In the genomic region with DNA sequence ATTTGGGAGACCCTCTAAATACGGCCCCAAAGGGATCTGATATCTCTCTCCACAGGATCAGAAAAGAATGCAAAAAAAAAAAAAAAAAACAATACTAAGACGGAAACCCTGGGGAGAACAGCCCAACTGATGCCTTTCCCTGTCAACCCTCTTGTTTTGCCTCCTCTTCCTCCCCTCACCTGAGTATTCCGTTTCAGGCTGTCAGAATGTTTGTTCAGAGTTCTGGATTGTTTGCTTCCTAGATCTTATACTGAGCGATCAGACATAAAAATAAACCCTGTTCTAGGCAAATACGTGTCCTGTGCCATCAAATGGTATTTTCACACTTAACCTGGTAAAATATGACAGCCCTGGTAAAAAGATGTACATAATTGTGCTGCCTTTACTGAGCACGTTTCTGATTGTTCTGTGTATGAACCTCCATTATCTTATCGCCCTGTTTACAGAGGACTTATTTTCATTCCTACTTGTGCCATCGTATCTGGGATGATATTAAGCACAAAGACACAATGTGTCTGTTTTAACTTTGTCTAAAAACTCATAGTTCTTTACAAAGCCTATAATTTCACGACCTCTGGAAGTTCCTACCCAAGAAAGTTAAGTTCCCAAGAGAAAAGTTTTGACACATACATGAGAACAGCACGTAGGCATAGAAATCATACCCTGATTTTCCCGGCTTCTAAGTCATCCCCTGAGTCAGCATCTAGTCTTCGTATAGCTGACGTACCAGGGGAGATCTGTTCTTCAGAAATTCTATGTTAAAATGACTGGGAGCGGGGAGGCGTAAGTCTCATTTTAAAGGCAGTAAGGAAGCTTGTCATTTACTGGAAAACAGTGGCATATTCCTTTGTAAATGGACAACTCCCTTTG, we compare ENCODE assay signal across 9 cellular contexts. TPM values are rescaled to one million over a fixed set of nuclear protein-coding genes. Genes with fewer than 3 reads are reported as not detected.
A peak's percentile ranks its signal among the peaks of the same experiment; 100 is the strongest.
DNase-seq lines count a peak whose midpoint lies in the region; ATAC-seq and TF ChIP-seq lines count a peak whose summit lies in the region.
"Had no signal": no experiment of that assay in that cellular context is flagged by ENCODE, and none has a peak within 500 bp of the region (broad histone marks: within the 10 kb centered on the region; RNA-seq: fewer than 3 reads in every experiment).

No MANE protein-coding gene starts in this region.

- peaks cover 47 to 60% of the 10 kb centered on the region in 2 experiments for H3K4me1 ChIP-seq in HCT116 (ENCODE audit: control insufficient read depth in 1 of 2, insufficient read depth in 2 of 2, low read length in 2 of 2)
- H3K4me1 ChIP-seq in smooth muscle cell (ENCODE audit: low read depth) = peaks cover 22% of the 10 kb centered on the region

- no peak for TF ChIP-seq POLR2A in HCT116 (IDR thresholded peaks at IDR 0.05; ENCODE audit: borderline replicate concordance, extremely low read depth, insufficient read depth, insufficient read length)

- H3K4me2 ChIP-seq in HCT116 (ENCODE audit: low read length) = peak overlapping the region; percentile 71
- peak overlapping the region; percentile 85 for H3K4me2 ChIP-seq in smooth muscle cell

- RAD21 ChIA-PET in HCT116 (lab: Charles Lee; ENCODE audit: low non-redundant PET in 1 of 2, low total read pairs in 2 of 2, uncharacterized antibody in 2 of 2, unreplicated experiment in 2 of 2) = no interaction called here

- no peaks in the 10 kb centered on the region for H3K36me3 ChIP-seq in HCT116 (ENCODE audit: control insufficient read depth in 1 of 2, insufficient read depth in 2 of 2, low read length in 2 of 2)
- no peaks in the 10 kb centered on the region for H3K36me3 ChIP-seq in smooth muscle cell (ENCODE audit: low read depth)
- H3K36me3 ChIP-seq: neutrophil had no signal

- no peaks in the 10 kb centered on the region for H3K9me3 ChIP-seq in HCT116 (ENCODE audit: control insufficient read depth in 1 of 2, insufficient read depth in 1 of 2, low read depth in 1 of 2, low read length in 2 of 2)
- H3K9me3 ChIP-seq in smooth muscle cell (replicated peaks; ENCODE audit: low read depth) = no peaks in the 10 kb centered on the region
- H3K9me3 ChIP-seq: neutrophil had no signal

- POLR2A ChIA-PET in HCT116 (lab: Charles Lee) = interaction anchor here (0.7 kb wide), 1 partner anchor 61 kb away, joined by 3 read pairs; no protein-coding TSS in a partner anchor

- H2AFZ ChIP-seq in HCT116 (ENCODE audit: low read depth, low read length, poor library complexity, severe bottlenecking) = no peak overlapping the region
- no peak overlapping the region for H2AFZ ChIP-seq in smooth muscle cell (ENCODE audit: low read depth)

- H3K79me2 ChIP-seq in HCT116 (ENCODE audit: insufficient read depth, low read length) (no peaks in the 10 kb centered on the region), smooth muscle cell (ENCODE audit: low read depth) (peaks cover 27% of the 10 kb centered on the region)

- TF ChIP-seq CTCF in HCT116 (IDR thresholded peaks at IDR 0.05 in 2 of 3, conservative IDR thresholded peaks at IDR 0.05 in 1 of 3; ENCODE audit: borderline replicate concordance in 1 of 3, insufficient read depth in 1 of 3, low read depth in 2 of 3, low read length in 2 of 3) = no peak
- TF ChIP-seq CTCF in VCaP (conservative IDR thresholded peaks at IDR 0.05) = no peak
- no peak for TF ChIP-seq CTCF in foreskin fibroblast (IDR thresholded peaks at IDR 0.05; ENCODE audit: low read depth, low read length)
- TF ChIP-seq CTCF in smooth muscle cell (IDR thresholded peaks at IDR 0.05; ENCODE audit: borderline replicate concordance, insufficient read depth, poor library complexity, severe bottlenecking) = no peak

- H3K27me3 ChIP-seq in HCT116 (ENCODE audit: insufficient read depth, low read length) (no peaks in the 10 kb centered on the region), smooth muscle cell (ENCODE audit: low read depth) (no peaks in the 10 kb centered on the region)
- H3K27me3 ChIP-seq: neutrophil had no signal

- peak overlapping the region; percentile 27 to 45 for H3K4me3 ChIP-seq in HCT116 (replicated peaks in 1 of 2; ENCODE audit: low read depth in 1 of 2, low read length in 2 of 2)
- peak overlapping the region; percentile 35 to 43 for H3K4me3 ChIP-seq in foreskin fibroblast (ENCODE audit: low read depth in 1 of 2, low read length in 2 of 2)
- H3K4me3 ChIP-seq in smooth muscle cell = peak overlapping the region; percentile 39

- no peak for DNase-seq in HCT116 (ENCODE audit: low read depth, low spot score)
- DNase-seq in foreskin fibroblast = peak; percentile 45 to 53
- no peak for DNase-seq in smooth muscle cell (lab: John Stamatoyannopoulos, UW; ENCODE audit: unreplicated experiment)
- no peak for DNase-seq in NCI-H69 (lab: John Stamatoyannopoulos, UW)

- TF ChIP-seq RAD21 in HCT116 (IDR thresholded peaks at IDR 0.05; ENCODE audit: low read depth) = no peak

- WGBS in smooth muscle cell (ENCODE audit: low lambda C conversion rate) = 25% methylated on average over 15 of the region's 15 CpGs

- no peaks in the 10 kb centered on the region for H3K9me2 ChIP-seq in HCT116 (ENCODE audit: insufficient read depth)

- peaks cover 20% of the 10 kb centered on the region for H3F3A ChIP-seq in smooth muscle cell (ENCODE audit: low read depth)

- BruUV-seq in HCT116 (replicated peaks; lab: Mats Ljungman, UMichigan) = no TSS peak

- intact Hi-C loops in HCT116 (cut with micrococcal nuclease) = loop anchor here (5.0 kb wide), 2 partner anchors 368 to 508 kb away; a partner anchor contains a TSS

- ATAC-seq in HCT116 (no peak), GM18858 (IDR thresholded peaks at IDR 0.05; ENCODE audit: unreplicated experiment) (no peak), esophagus mucosa (no peak), HG02759 (IDR thresholded peaks at IDR 0.05; ENCODE audit: unreplicated experiment) (no peak)

- H4K20me1 ChIP-seq in HCT116 (ENCODE audit: insufficient read depth) = no peaks in the 10 kb centered on the region
- no peaks in the 10 kb centered on the region for H4K20me1 ChIP-seq in smooth muscle cell (ENCODE audit: low read depth)

- H3K9ac ChIP-seq in HCT116 (ENCODE audit: low read length) (peak overlapping the region; percentile 57), smooth muscle cell (ENCODE audit: low read depth) (peak overlapping the region; percentile 98)

- H3K27ac ChIP-seq in HCT116 (ENCODE audit: low read depth, low read length) = peak overlapping the region; percentile 89
- H3K27ac ChIP-seq in VCaP = peak overlapping the region; percentile 58
- peak overlapping the region; percentile 100 for H3K27ac ChIP-seq in smooth muscle cell (ENCODE audit: low read depth)
- H3K27ac ChIP-seq: neutrophil had no signal

- CTCF ChIA-PET in HCT116 (lab: Charles Lee) = interaction anchor here (0.9 to 1.2 kb wide), 2 partner anchors 86 to 189 kb away, joined by 3 read pairs; no protein-coding TSS in a partner anchor

TF ChIP-seq in HCT116, 20 proteins besides CTCF, POLR2A, EP300 and RAD21:
- TF ChIP-seq EGR1 (IDR thresholded peaks at IDR 0.05; ENCODE audit: low read depth) (no peak), CBX3 (IDR thresholded peaks at IDR 0.05; ENCODE audit: low read depth) (no peak), SP1 (IDR thresholded peaks at IDR 0.05; ENCODE audit: low read depth) (no peak), ZNF274 (IDR thresholded peaks at IDR 0.05; ENCODE audit: low read depth, low read length) (no peak), ZFX (IDR thresholded peaks at IDR 0.05) (no peak), CEBPB (IDR thresholded peaks at IDR 0.05; ENCODE audit: low read depth) (no peak), SIN3A (IDR thresholded peaks at IDR 0.05; ENCODE audit: low read depth) (no peak), TCF7L2 (IDR thresholded peaks at IDR 0.05; ENCODE audit: borderline replicate concordance, extremely low read depth, insufficient read depth, insufficient read length) (no peak)
- TF ChIP-seq, protein P1, sequence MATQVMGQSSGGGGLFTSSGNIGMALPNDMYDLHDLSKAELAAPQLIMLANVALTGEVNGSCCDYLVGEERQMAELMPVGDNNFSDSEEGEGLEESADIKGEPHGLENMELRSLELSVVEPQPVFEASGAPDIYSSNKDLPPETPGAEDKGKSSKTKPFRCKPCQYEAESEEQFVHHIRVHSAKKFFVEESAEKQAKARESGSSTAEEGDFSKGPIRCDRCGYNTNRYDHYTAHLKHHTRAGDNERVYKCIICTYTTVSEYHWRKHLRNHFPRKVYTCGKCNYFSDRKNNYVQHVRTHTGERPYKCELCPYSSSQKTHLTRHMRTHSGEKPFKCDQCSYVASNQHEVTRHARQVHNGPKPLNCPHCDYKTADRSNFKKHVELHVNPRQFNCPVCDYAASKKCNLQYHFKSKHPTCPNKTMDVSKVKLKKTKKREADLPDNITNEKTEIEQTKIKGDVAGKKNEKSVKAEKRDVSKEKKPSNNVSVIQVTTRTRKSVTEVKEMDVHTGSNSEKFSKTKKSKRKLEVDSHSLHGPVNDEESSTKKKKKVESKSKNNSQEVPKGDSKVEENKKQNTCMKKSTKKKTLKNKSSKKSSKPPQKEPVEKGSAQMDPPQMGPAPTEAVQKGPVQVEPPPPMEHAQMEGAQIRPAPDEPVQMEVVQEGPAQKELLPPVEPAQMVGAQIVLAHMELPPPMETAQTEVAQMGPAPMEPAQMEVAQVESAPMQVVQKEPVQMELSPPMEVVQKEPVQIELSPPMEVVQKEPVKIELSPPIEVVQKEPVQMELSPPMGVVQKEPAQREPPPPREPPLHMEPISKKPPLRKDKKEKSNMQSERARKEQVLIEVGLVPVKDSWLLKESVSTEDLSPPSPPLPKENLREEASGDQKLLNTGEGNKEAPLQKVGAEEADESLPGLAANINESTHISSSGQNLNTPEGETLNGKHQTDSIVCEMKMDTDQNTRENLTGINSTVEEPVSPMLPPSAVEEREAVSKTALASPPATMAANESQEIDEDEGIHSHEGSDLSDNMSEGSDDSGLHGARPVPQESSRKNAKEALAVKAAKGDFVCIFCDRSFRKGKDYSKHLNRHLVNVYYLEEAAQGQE (IDR thresholded peaks at IDR 0.05; ENCODE audit: low read depth) = no peak

RNA-seq across cellular contexts. Expression of a gene that starts 0.9 kb away (rescaled TPM):
- total RNA-seq in HCT116 (2021; ENCODE audit: unreplicated experiment) = 33.5 TPM
- 11.1 and 15.2 TPM in 2 replicates for polyA plus RNA-seq in HCT116 (2012)
- total RNA-seq in smooth muscle cell = 68.0 and 108 TPM in 2 replicates
- polyA plus RNA-seq in smooth muscle cell = 21.7 and 22.2 TPM in 2 replicates
- total RNA-seq in esophagus mucosa = 18.4 TPM

Comparison
In these comparisons a context has a peak if more than half of its experiments do, and no peak if none do; other contexts are left out.
1. DNase-seq: peak in foreskin fibroblast (2 of 2); none in HCT116 (single experiment), smooth muscle cell (single experiment) and NCI-H69 (single experiment).
2. Peak in every context shown above with its lines, with median percentiles within 50 percentile points of each other: H3K27ac ChIP-seq and H3K4me3 ChIP-seq.